8 cellular contexts compared by ENCODE assay signal in genomic region chr22:18078329-18079041, GRCh38. TPM values are rescaled to one million over a fixed set of nuclear protein-coding genes. Genes with fewer than 3 reads are reported as not detected.
DNase-seq lines count a peak whose midpoint lies in the region; ATAC-seq, FAIRE-seq and TF ChIP-seq lines count a peak whose summit lies in the region.

No MANE protein-coding gene starts in this region.

- peaks cover 34% of the 10 kb centered on the region for H3K4me1 ChIP-seq in KMS-11 (ENCODE audit: low read depth, poor library complexity, severe bottlenecking)
- H3K4me1 ChIP-seq in endothelial cell of umbilical vein (ENCODE audit: control insufficient read depth, extremely low read depth, insufficient read depth, low read length): peaks cover 21% of the 10 kb centered on the region
- H3K4me1 ChIP-seq in muscle layer of duodenum (ENCODE audit: control insufficient read depth in 1 of 2, insufficient read depth in 2 of 2, low read length in 2 of 2): peaks cover 22 to 27% of the 10 kb centered on the region in 2 donors
- peaks cover 22 to 31% (median 27%) of the 10 kb centered on the region in 4 donors for H3K4me1 ChIP-seq in upper lobe of left lung

- CTCF ChIA-PET in endothelial cell of umbilical vein (lab: Charles Lee): interaction anchor here (0.6 to 8.5 kb wide), 21 partner anchors 10 to 520 kb away, joined by 3 to 385 read pairs (median 4); partner anchors contain the start of gene USP18

- H3K4me2 ChIP-seq in KMS-11 (peak overlapping the region; percentile 87), endothelial cell of umbilical vein (ENCODE audit: insufficient read depth, low read length) (peak overlapping the region; percentile 98)

- no peaks in the 10 kb centered on the region for H3K9me1 ChIP-seq in endothelial cell of umbilical vein (replicated peaks; ENCODE audit: control insufficient read depth, extremely low read depth, insufficient read depth, low read length)

- peaks cover 40% of the 10 kb centered on the region; the same call in 1 of the 2 replicates for H3K79me2 ChIP-seq in KMS-11 (ENCODE audit: insufficient read depth, low read depth)
- peaks cover 41% of the 10 kb centered on the region for H3K79me2 ChIP-seq in endothelial cell of umbilical vein (ENCODE audit: control insufficient read depth, insufficient read depth, low read length)

- ATAC-seq in upper lobe of left lung (ENCODE audit: low FRiP score in 2 of 2): peak; percentile 23 to 41

- H3K4me3 ChIP-seq in KMS-11 (IDR thresholded peaks at IDR 0.05; ENCODE audit: insufficient read depth, low read depth, low read length) (no peak overlapping the region), endothelial cell of umbilical vein (replicated peaks in 1 of 3; ENCODE audit: insufficient read depth in 1 of 3, low read depth in 1 of 3, low read length in 3 of 3) (peak overlapping the region; percentile 83 to 90 (median 86)), muscle layer of duodenum (ENCODE audit: low read depth in 1 of 2, low read length in 2 of 2) (peak overlapping the region; percentile 93 to 100), upper lobe of left lung (peak overlapping the region; percentile 72 to 79 (median 74))

- no peak for TF ChIP-seq EP300 in upper lobe of left lung (IDR thresholded peaks at IDR 0.05)

- peak; percentile 39 for TF ChIP-seq POLR2A in GM19193 (IDR thresholded peaks at IDR 0.05; ENCODE audit: extremely low read depth, insufficient read depth, insufficient read length)
- TF ChIP-seq POLR2A in endothelial cell of umbilical vein (IDR thresholded peaks at IDR 0.05; ENCODE audit: low read depth, low read length): no peak
- TF ChIP-seq POLR2A in upper lobe of left lung (IDR thresholded peaks at IDR 0.05): no peak

- FAIRE-seq in endothelial cell of umbilical vein (lab: Jason Lieb, UNC): peak; percentile 15

- peak overlapping the region; percentile 88 for H3K9ac ChIP-seq in KMS-11
- H3K9ac ChIP-seq in endothelial cell of umbilical vein (replicated peaks; ENCODE audit: extremely low read depth, insufficient read depth, low read length): peak overlapping the region; percentile 92

- H3K27me3 ChIP-seq in KMS-11 (ENCODE audit: insufficient read depth, low read depth) (no peaks in the 10 kb centered on the region), endothelial cell of umbilical vein (ENCODE audit: control insufficient read depth in 2 of 2, insufficient read depth in 2 of 2, low read length in 2 of 2) (no peaks in the 10 kb centered on the region), muscle layer of duodenum (ENCODE audit: low read depth, low read length) (no peaks in the 10 kb centered on the region), upper lobe of left lung (no peaks in the 10 kb centered on the region)

- no peak for TF ChIP-seq CTCF in KMS-11 (conservative IDR thresholded peaks at IDR 0.05; ENCODE audit: low read depth, low read length)
- peak; percentile 12 to 20 for TF ChIP-seq CTCF in endothelial cell of umbilical vein (IDR thresholded peaks at IDR 0.05; ENCODE audit: extremely low read depth in 1 of 2, insufficient read depth in 1 of 2, low read depth in 1 of 2, low read length in 2 of 2)
- TF ChIP-seq CTCF in upper lobe of left lung (IDR thresholded peaks at IDR 0.05): peak in 1 of 6 experiments; percentile 8

- BruUV-seq in endothelial cell of umbilical vein (replicated peaks; lab: Mats Ljungman, UMichigan): TSS peak; percentile 47

- WGBS in upper lobe of left lung, 2 donors: 38 to 81% methylated on average over 3 to 11 of the region's 45 CpGs

- DNase-seq in AML-193 (lab: John Stamatoyannopoulos, UW) (peak; percentile 11 to 13), endothelial cell of umbilical vein (ENCODE audit: low read depth, low spot score) (peak; percentile 26), upper lobe of left lung (peak; percentile 53 to 89), OCI-M2 (lab: John Stamatoyannopoulos, UW; ENCODE audit: unreplicated experiment) (no peak)
- peak; percentile 60 to 71 for DNase-seq in activated CD4-positive, alpha-beta T cell treated with anti-CD3 and anti-CD28 coated beads, Interleukin-2, amount 50 U/mL, for 48 hours

- dilution Hi-C loops in endothelial cell of umbilical vein (cut with MboI; ENCODE audit: extremely low pct_ligation_motif_present, low sequenced_read_pairs): no loop called here

- H3K27ac ChIP-seq in KMS-11: peak overlapping the region; percentile 51
- peak overlapping the region; percentile 56 for H3K27ac ChIP-seq in endothelial cell of umbilical vein (ENCODE audit: insufficient read depth, low read depth, low read length)
- peak overlapping the region; percentile 87 for H3K27ac ChIP-seq in muscle layer of duodenum (ENCODE audit: low read length)
- H3K27ac ChIP-seq in upper lobe of left lung: peak overlapping the region; percentile 60 to 87 (median 84)

- no peaks in the 10 kb centered on the region for H4K20me1 ChIP-seq in KMS-11 (ENCODE audit: insufficient read depth)
- H4K20me1 ChIP-seq in endothelial cell of umbilical vein (replicated peaks; ENCODE audit: control insufficient read depth, extremely low read depth, insufficient read depth, low read length): no peaks in the 10 kb centered on the region

- H3K36me3 ChIP-seq in KMS-11 (ENCODE audit: insufficient read depth) (peaks cover under 1% of the 10 kb centered on the region; the same call in 1 of the 2 replicates), endothelial cell of umbilical vein (ENCODE audit: control insufficient read depth in 2 of 2, extremely low read depth in 1 of 2, insufficient read depth in 2 of 2, low read length in 2 of 2) (peaks cover 7 to 10% of the 10 kb centered on the region in 2 experiments), muscle layer of duodenum (ENCODE audit: control insufficient read depth in 1 of 2, insufficient read depth in 2 of 2, low read length in 2 of 2) (peaks cover 17 to 28% of the 10 kb centered on the region in 2 donors), upper lobe of left lung (peaks cover under 1 to 40% (median 20%) of the 10 kb centered on the region in 4 donors)

- intact Hi-C loops in endothelial cell of umbilical vein (cut with micrococcal nuclease): loop anchor here (10.0 kb wide), 1 partner anchor 444 kb away; the partner anchor contains the start of gene BCL2L13

- H3K9me3 ChIP-seq in endothelial cell of umbilical vein (replicated peaks; ENCODE audit: control insufficient read depth, insufficient read depth, low read length): no peaks in the 10 kb centered on the region
- H3K9me3 ChIP-seq in muscle layer of duodenum (ENCODE audit: control insufficient read depth in 1 of 2, low read length in 2 of 2): no peaks in the 10 kb centered on the region
- no peaks in the 10 kb centered on the region for H3K9me3 ChIP-seq in upper lobe of left lung

- POLR2A ChIA-PET in endothelial cell of umbilical vein (lab: Charles Lee): interaction anchor here (0.5 kb wide), 1 partner anchor 55 kb away, joined by 3 read pairs; no protein-coding TSS in a partner anchor

- peak overlapping the region; percentile 50; the same call in 1 of the 2 replicates for H2AFZ ChIP-seq in KMS-11 (ENCODE audit: low read depth)
- H2AFZ ChIP-seq in endothelial cell of umbilical vein (ENCODE audit: low read depth, low read length): peak overlapping the region; percentile 95

TF ChIP-seq in endothelial cell of umbilical vein, 7 proteins besides CTCF, POLR2A, EP300 and RAD21 (continues in another document):
- TF ChIP-seq POLR2AphosphoS5 (IDR thresholded peaks at IDR 0.05; ENCODE audit: insufficient read depth, low read depth, low read length) (no peak), JUN (IDR thresholded peaks at IDR 0.05; ENCODE audit: borderline replicate concordance, insufficient read depth, insufficient read length, low read depth) (no peak), EZH2 (IDR thresholded peaks at IDR 0.05; ENCODE audit: borderline replicate concordance, low read depth, low read length, severe bottlenecking) (no peak), FOS (IDR thresholded peaks at IDR 0.05; ENCODE audit: borderline replicate concordance, insufficient read depth, low read length) (no peak), MYC (IDR thresholded peaks at IDR 0.05; ENCODE audit: low read depth, low read length) (no peak), MAX (IDR thresholded peaks at IDR 0.05; ENCODE audit: insufficient read depth, insufficient read length) (no peak)

RNA-seq across cellular contexts. Expression of gene PEX26, which starts 0.7 kb away (rescaled TPM):
- total RNA-seq in endothelial cell of umbilical vein: 40.9 and 44.4 TPM in 2 replicates
- polyA plus RNA-seq in endothelial cell of umbilical vein: 25.6 and 28.7 TPM in 2 replicates
- 21.8 and 23.5 TPM in 2 replicates for polyA plus RNA-seq in endothelial cell of umbilical vein (2011; cell fraction: cytosol; rRNA removed)
- polyA plus RNA-seq in endothelial cell of umbilical vein (2011; cell fraction: nucleus; rRNA removed): 21.1 and 21.6 TPM in 2 replicates
- polyA plus RNA-seq in endothelial cell of umbilical vein (2012): 20.1 and 20.5 TPM in 2 replicates
- polyA minus RNA-seq in endothelial cell of umbilical vein: 37.5 and 45.4 TPM in 2 replicates
- polyA minus RNA-seq in endothelial cell of umbilical vein (2011; cell fraction: cytosol; rRNA and poly(A)+ RNA removed): 8.5 TPM
- polyA minus RNA-seq in endothelial cell of umbilical vein (2011; cell fraction: nucleus; rRNA and poly(A)+ RNA removed): 13.7 TPM in 2 replicates
- total RNA-seq in upper lobe of left lung: 10 to 100 TPM; 17.2 to 42.1 (median 32.9) TPM

RNA-seq across cellular contexts. Expression of gene TUBA8, which starts 32.1 kb away (rescaled TPM):
- total RNA-seq in endothelial cell of umbilical vein (4.0 and 6.9 TPM in 2 replicates), upper lobe of left lung (1 to 10 TPM in 1 of 6 donors, under 1 TPM in 4, not detected in 1; 0.61 to 1.2 (median 0.81) TPM)
- polyA plus RNA-seq in endothelial cell of umbilical vein: 8.9 and 10.7 TPM in 2 replicates
- polyA plus RNA-seq in endothelial cell of umbilical vein (2011; cell fraction: cytosol; rRNA removed): 4.8 and 5.3 TPM in 2 replicates
- polyA plus RNA-seq in endothelial cell of umbilical vein (2011; cell fraction: nucleus; rRNA removed): 6.3 and 6.6 TPM in 2 replicates
- 5.9 and 8.2 TPM in 2 replicates for polyA plus RNA-seq in endothelial cell of umbilical vein (2012)
- polyA minus RNA-seq in endothelial cell of umbilical vein: 5.2 and 5.9 TPM in 2 replicates
- polyA minus RNA-seq in endothelial cell of umbilical vein (2011; cell fraction: cytosol; rRNA and poly(A)+ RNA removed): 0.72 TPM
- 2.9 and 3.3 TPM in 2 replicates for polyA minus RNA-seq in endothelial cell of umbilical vein (2011; cell fraction: nucleus; rRNA and poly(A)+ RNA removed)

RNA-seq across cellular contexts. Expression of gene MICAL3, which starts 54.1 kb away (rescaled TPM):
- 63.4 and 63.7 TPM in 2 replicates for total RNA-seq in endothelial cell of umbilical vein
- 11.7 and 14.5 TPM in 2 replicates for polyA plus RNA-seq in endothelial cell of umbilical vein
- polyA plus RNA-seq in endothelial cell of umbilical vein (2011; cell fraction: cytosol; rRNA removed): 12.0 and 13.6 TPM in 2 replicates
- polyA plus RNA-seq in endothelial cell of umbilical vein (2011; cell fraction: nucleus; rRNA removed): 129 and 133 TPM in 2 replicates
- polyA plus RNA-seq in endothelial cell of umbilical vein (2012): 29.6 and 31.0 TPM in 2 replicates
- 35.7 and 65.4 TPM in 2 replicates for polyA minus RNA-seq in endothelial cell of umbilical vein
- 10.4 TPM for polyA minus RNA-seq in endothelial cell of umbilical vein (2011; cell fraction: cytosol; rRNA and poly(A)+ RNA removed)
- polyA minus RNA-seq in endothelial cell of umbilical vein (2011; cell fraction: nucleus; rRNA and poly(A)+ RNA removed): 69.6 and 76.0 TPM in 2 replicates
- total RNA-seq in upper lobe of left lung: 10 to 100 TPM in 5 of 6 donors, 1 to 10 TPM in 1; 6.4 to 39.8 (median 23.4) TPM
